ENCODE assay signal across 1 cellular context in genomic region chr1:1614204-1614953, GRCh38.
TF ChIP-seq lines count a peak whose summit lies in the region.

No MANE protein-coding gene starts in this region.

TF ChIP-seq in K562, 482 proteins besides CTCF, POLR2A, EP300 and RAD21 (continued from another document and continues in another):
- no peak; a peak in 1 of 4 replicates for TF ChIP-seq ZNF318 (IDR thresholded peaks at IDR 0.05; ENCODE audit: borderline replicate concordance in 1 of 2, low read depth in 1 of 2)
- no peak for TF ChIP-seq TAF7 (tag; IDR thresholded peaks at IDR 0.05)
- TF ChIP-seq TGIF2 (CRISPR knock-in tag; IDR thresholded peaks at IDR 0.05) = peak; percentile 90; the same call in 1 of the 2 replicates
- TF ChIP-seq ZBTB33 (CRISPR knock-in tag; IDR thresholded peaks at IDR 0.05) = no peak
- TF ChIP-seq FOXJ3 (CRISPR knock-in tag; IDR thresholded peaks at IDR 0.05) = no peak
- 0 out of 2 replicates have a peak, but pooled peaks have one; percentile 75 for TF ChIP-seq PHB (CRISPR knock-in tag; IDR thresholded peaks at IDR 0.05)
- no peak for TF ChIP-seq ZNF407 (IDR thresholded peaks at IDR 0.05; ENCODE audit: low read depth)
- TF ChIP-seq E2F5 (CRISPR knock-in tag; IDR thresholded peaks at IDR 0.05) = no peak
- no peak for TF ChIP-seq SOX6 (IDR thresholded peaks at IDR 0.05)
- TF ChIP-seq ILF3 (IDR thresholded peaks at IDR 0.05; ENCODE audit: borderline replicate concordance) = no peak
- TF ChIP-seq ZNF140 (CRISPR knock-in tag; IDR thresholded peaks at IDR 0.05) = no peak
- peak; percentile 71 for TF ChIP-seq MAX (CRISPR knock-in tag; IDR thresholded peaks at IDR 0.05)
- no peak; the same call in 1 of the 2 replicates for TF ChIP-seq CXXC5 (CRISPR knock-in tag; IDR thresholded peaks at IDR 0.05)
- 0 out of 2 replicates have a peak, but pooled peaks have one; percentile 1 for TF ChIP-seq SUPT5H (IDR thresholded peaks at IDR 0.05)
- TF ChIP-seq HDAC8 (tag; IDR thresholded peaks at IDR 0.05) = no peak
- no peak for TF ChIP-seq BRD4 (IDR thresholded peaks at IDR 0.05)
- no peak for TF ChIP-seq TBL1XR1 (IDR thresholded peaks at IDR 0.05; ENCODE audit: low read length in 2 of 2)
- TF ChIP-seq POLR3A (IDR thresholded peaks at IDR 0.05; ENCODE audit: borderline replicate concordance, extremely low read depth, insufficient read depth, insufficient read length) = no peak
- TF ChIP-seq REST (CRISPR knock-in tag; IDR thresholded peaks at IDR 0.05; ENCODE audit: low read depth) = no peak
- TF ChIP-seq TAL1 (IDR thresholded peaks at IDR 0.05) = peak; percentile 25; the same call in 1 of the 2 replicates
- TF ChIP-seq HNRNPH1 (optimal IDR thresholded peaks at IDR 0.05; ENCODE audit: low read depth, low read length) = no peak
- TF ChIP-seq UBTF (IDR thresholded peaks at IDR 0.05; ENCODE audit: borderline replicate concordance in 1 of 2, low read depth in 2 of 2, low read length in 2 of 2) = 0 out of 4 replicates have a peak, but pooled peaks of 1 of the 2 experiments have one; percentile 8
- TF ChIP-seq TCF3 (CRISPR knock-in tag; IDR thresholded peaks at IDR 0.05) = peak; percentile 69
- TF ChIP-seq ZNF766 (CRISPR knock-in tag; conservative IDR thresholded peaks at IDR 0.05) = 0 out of 2 replicates have a peak, but pooled peaks have one; percentile 31
- TF ChIP-seq KLF13 (tag; IDR thresholded peaks at IDR 0.05; ENCODE audit: borderline replicate concordance, low read depth) = peak; percentile 68
